33 cellular contexts compared by ENCODE assay signal in the genomic region with DNA sequence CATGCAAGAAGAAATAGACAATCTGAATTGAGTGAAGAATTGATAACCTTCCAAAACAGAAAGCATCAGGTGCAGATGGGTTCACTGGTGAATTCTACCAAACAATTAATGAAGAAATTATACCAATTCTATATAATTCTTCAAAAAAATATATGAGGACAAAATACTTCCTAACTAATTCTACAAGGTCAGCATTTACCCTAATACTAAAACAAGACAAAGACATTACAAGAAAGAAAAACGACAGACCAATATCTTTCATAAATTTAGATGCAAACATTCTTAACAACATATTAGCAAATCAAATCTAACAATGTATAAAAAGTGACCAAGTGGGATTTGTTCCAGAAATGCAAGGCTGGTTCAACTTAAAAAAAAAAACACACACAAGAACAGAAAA.
"Had no signal": no experiment of that assay in that cellular context is flagged by ENCODE, and none has a peak within 500 bp of the region (broad histone marks: within the 10 kb centered on the region; RNA-seq: fewer than 3 reads in every experiment).

No MANE protein-coding gene starts in this region.

- H3K4me3 ChIP-seq: adrenal gland, body of pancreas, breast epithelium had no signal

- ATAC-seq: activated CD8-positive, alpha-beta T cell treated with anti-CD3 and anti-CD28 coated beads for 36 hours; activated naive CD4-positive, alpha-beta T cell treated with anti-CD3 and anti-CD28 coated beads, Interleukin-2, amount 50 U/mL, for 72 hours; activated T-cell treated with anti-CD3 and anti-CD28 coated beads, Interleukin-2, amount 50 U/mL, for 4 hours; activated T-cell treated with anti-CD3 and anti-CD28 coated beads, Interleukin-2, amount 50 U/mL, for 72 hours; activated T-helper 17 cell treated with anti-CD3 and anti-CD28 coated beads, Interleukin-2, amount 50 U/mL, for 72 hours; body of pancreas had no signal

- H3K4me1 ChIP-seq: adrenal gland, body of pancreas, breast epithelium had no signal

- FAIRE-seq: astrocyte, TTC549 had no signal

- H3K36me3 ChIP-seq: adrenal gland, brain microvascular endothelial cell, breast epithelium had no signal

- DNase-seq: activated B cell treated with CpG ODN at 0.5 μM for 24 hours; activated CD4-positive, alpha-beta memory T cell treated with anti-CD3 and anti-CD28 coated beads for 36 hours; activated CD4-positive, alpha-beta T cell treated with anti-CD3 and anti-CD28 coated beads for 4 hours; activated CD4-positive, alpha-beta T cell treated with anti-CD3 and anti-CD28 coated beads, Interleukin-2, amount 10 ng/mL, durations not matched to agents 24 days and 14 days; activated CD4-positive, alpha-beta T cell treated with anti-CD3 and anti-CD28 coated beads, Interleukin-2, amount 50 U/mL, for 1 hour; activated CD4-positive, alpha-beta T cell treated with anti-CD3 and anti-CD28 coated beads, Interleukin-2, amount 50 U/mL, for 4 hours; activated CD4-positive, CD25-positive, alpha-beta regulatory T cell treated with anti-CD3 and anti-CD28 coated beads, Interleukin-2, amount 50 U/mL, for 72 hours; activated CD8-positive, alpha-beta memory T cell treated with anti-CD3 and anti-CD28 coated beads, Interleukin-2, amount 50 U/mL, for 4 hours; activated CD8-positive, alpha-beta T cell treated with anti-CD3 and anti-CD28 coated beads for 36 hours; activated effector memory CD4-positive, alpha-beta T cell treated with anti-CD3 and anti-CD28 coated beads, Interleukin-2, amount 50 U/mL, for 16 hours; activated gamma-delta T cell treated with Interleukin-2 at 50 U/mL for 16 hours; activated naive CD4-positive, alpha-beta T cell; activated naive CD4-positive, alpha-beta T cell treated with anti-CD3 and anti-CD28 coated beads for 36 hours; activated naive CD4-positive, alpha-beta T cell treated with anti-CD3 and anti-CD28 coated beads, Interleukin-2, amount 50 U/mL, for 16 hours; activated naive CD8-positive, alpha-beta T cell treated with anti-CD3 and anti-CD28 coated beads for 36 hours; activated T-cell treated with anti-CD3 and anti-CD28 coated beads for 4 hours; activated T-cell treated with anti-CD3 and anti-CD28 coated beads, Interleukin-2, amount 50 U/mL, for 1 hour; activated T-cell treated with anti-CD3 and anti-CD28 coated beads, Interleukin-2, amount 50 U/mL, for 4 hours; activated T-cell treated with anti-CD3 and anti-CD28 coated beads, Interleukin-2, amount 50 U/mL, for 72 hours; adrenal gland; amniotic stem cell; aorta; body of pancreas; brain microvascular endothelial cell; central memory CD4-positive, alpha-beta T cell; T-helper 2 cell; T-helper 9 cell had no signal

- H3K27me3 ChIP-seq: adrenal gland, body of pancreas, brain microvascular endothelial cell, breast epithelium had no signal

- H3K27ac ChIP-seq: adrenal gland, body of pancreas, brain microvascular endothelial cell, breast epithelium, VCaP had no signal

- H3K9me3 ChIP-seq: body of pancreas had no signal
